11 cellular contexts compared by ENCODE assay signal in genomic region chr9:24545847-24546522, GRCh38. TPM values are rescaled to one million over a fixed set of nuclear protein-coding genes. Genes with fewer than 3 reads are reported as not detected.
"Had no signal": no experiment of that assay in that cellular context is flagged by ENCODE, and none has a peak within 500 bp of the region (broad histone marks: within the 10 kb centered on the region; RNA-seq: fewer than 3 reads in every experiment).

Gene IZUMO3, minus strand, starts transcription at chr9:24545897. Its CDS starts 248 bp downstream, at chr9:24545649.

- H3K4me1 ChIP-seq: HAP-1 had no signal

- H3K4me3 ChIP-seq: GM23248, HAP-1 had no signal

- ATAC-seq: HCT116, HepG2 had no signal

- H3K36me3 ChIP-seq: HAP-1 had no signal

- H3K36me3 Mint-ChIP-seq: IgD-negative memory B cell had no signal

- H3K27ac Mint-ChIP-seq: HFFc6, IgD-negative memory B cell had no signal

- H3K27ac ChIP-seq: GM23248, HL-60 had no signal

- H3K9me3 ChIP-seq: HAP-1 had no signal

- H3K4me1 Mint-ChIP-seq: IgD-negative memory B cell had no signal

- DNase-seq: GM23248, GOT3, H7, HFFc6 had no signal

- H3K9ac ChIP-seq: GM23248 had no signal

- H3K4me3 Mint-ChIP-seq: HFFc6, IgD-negative memory B cell had no signal

- H3K27me3 Mint-ChIP-seq: IgD-negative memory B cell had no signal

- H2AFZ ChIP-seq: GM23248 had no signal

RNA-seq across cellular contexts. Expression of gene IZUMO3, which starts in this region (rescaled TPM):
- total RNA-seq: GM23248, H4, H7, HepG2, HFFc6, HT1080 had no signal
- polyA plus RNA-seq: GM23248, HepG2, IgD-negative memory B cell had no signal
